In the genomic region with DNA sequence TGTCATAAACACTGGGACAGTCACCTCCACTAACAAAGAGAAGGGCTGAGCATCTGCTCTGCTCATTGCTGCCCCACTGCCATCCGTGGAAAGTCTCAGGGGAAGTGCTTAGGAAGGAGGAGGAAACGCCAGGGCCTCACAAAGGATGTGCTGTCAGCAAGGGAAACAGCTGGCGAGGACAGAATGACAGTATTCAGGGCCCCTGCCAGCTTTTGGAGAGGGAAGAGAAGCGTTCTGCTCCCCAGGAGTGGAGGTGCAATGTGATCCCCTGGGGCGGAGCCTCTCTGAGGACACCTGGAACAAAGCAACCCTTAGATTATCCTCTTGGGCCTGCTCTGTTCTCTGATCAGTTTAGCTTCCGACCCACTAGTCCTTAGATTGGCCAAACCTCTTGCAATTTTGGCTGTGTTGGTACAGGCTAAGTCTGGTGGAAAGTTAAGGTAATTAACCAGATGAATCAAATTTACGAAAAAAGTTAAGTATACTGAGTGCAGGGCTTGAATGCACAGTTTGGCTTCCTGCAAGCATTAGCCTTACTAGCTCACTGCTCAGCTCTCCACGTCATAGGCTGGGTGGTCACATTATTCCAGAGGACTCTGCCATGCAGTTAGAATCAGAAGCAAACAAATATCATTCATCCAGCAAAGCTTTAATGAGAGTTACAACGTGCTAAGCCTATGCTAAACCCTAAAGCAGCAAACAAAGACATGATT, we compare ENCODE assay signal across 15 cellular contexts.
DNase-seq lines count a peak whose midpoint lies in the region; ATAC-seq, FAIRE-seq and TF ChIP-seq lines count a peak whose summit lies in the region.
"Had no signal": no experiment of that assay in that cellular context is flagged by ENCODE, and none has a peak within 500 bp of the region (broad histone marks: within the 10 kb centered on the region; RNA-seq: fewer than 3 reads in every experiment).

No MANE protein-coding gene starts in this region.

- FAIRE-seq in kidney (lab: Jason Lieb, UNC) (no peak), H54 (lab: Jason Lieb, UNC) (no peak)

- no peaks in the 10 kb centered on the region for H3K36me3 Mint-ChIP-seq in activated T-cell treated with anti-CD3 and anti-CD28 coated beads, Interleukin-2, amount 50 U/mL, for 72 hours (ENCODE audit: insufficient read depth in 2 of 2)
- no peaks in the 10 kb centered on the region for H3K36me3 Mint-ChIP-seq in mesothelial cell of epicardium
- H3K36me3 Mint-ChIP-seq: immature natural killer cell; naive thymus-derived CD8-positive, alpha-beta T cell had no signal

- H3K9me3 ChIP-seq in left lung, result no peaks in the 10 kb centered on the region
- H3K9me3 ChIP-seq in kidney (ENCODE audit: control insufficient read depth in 1 of 2, low read length in 2 of 2), result no peaks in the 10 kb centered on the region

- no peak for TF ChIP-seq POLR2A in H54 (IDR thresholded peaks at IDR 0.05; ENCODE audit: low read depth, low read length)

- intact Hi-C loops in left lung (cut with DNase I) (no loop called here), kidney (cut with DNase I) (no loop called here)

- no peaks in the 10 kb centered on the region for H3K36me3 ChIP-seq in left lung
- H3K36me3 ChIP-seq in kidney (ENCODE audit: control insufficient read depth in 1 of 2, insufficient read depth in 2 of 2, low read length in 2 of 2), result no peaks in the 10 kb centered on the region

- peaks cover 0 to 1% of the 10 kb centered on the region in 2 donors for H3K9me3 Mint-ChIP-seq in activated T-cell treated with anti-CD3 and anti-CD28 coated beads, Interleukin-2, amount 50 U/mL, for 72 hours
- H3K9me3 Mint-ChIP-seq in mesothelial cell of epicardium, result peaks cover 16% of the 10 kb centered on the region
- H3K9me3 Mint-ChIP-seq: activated B cell treated with CpG ODN at 0.5 μM for 24 hours; immature natural killer cell; naive thymus-derived CD8-positive, alpha-beta T cell had no signal

- TF ChIP-seq CTCF in left lung (IDR thresholded peaks at IDR 0.05) (no peak), kidney (IDR thresholded peaks at IDR 0.05; ENCODE audit: borderline replicate concordance, extremely low read depth, insufficient read depth) (no peak), mesothelial cell of epicardium (IDR thresholded peaks at IDR 0.05; ENCODE audit: unreplicated experiment) (no peak)

- H3K27me3 ChIP-seq in left lung, result no peaks in the 10 kb centered on the region

- no peaks in the 10 kb centered on the region for H3K4me1 Mint-ChIP-seq in activated T-cell treated with anti-CD3 and anti-CD28 coated beads, Interleukin-2, amount 50 U/mL, for 72 hours (ENCODE audit: low read depth)
- H3K4me1 Mint-ChIP-seq in mesothelial cell of epicardium, result no peaks in the 10 kb centered on the region
- H3K4me1 Mint-ChIP-seq: activated B cell treated with CpG ODN at 0.5 μM for 24 hours; immature natural killer cell; naive thymus-derived CD8-positive, alpha-beta T cell had no signal

- H3K27ac Mint-ChIP-seq in activated T-cell treated with anti-CD3 and anti-CD28 coated beads, Interleukin-2, amount 50 U/mL, for 72 hours, result no peak overlapping the region
- no peak overlapping the region for H3K27ac Mint-ChIP-seq in mesothelial cell of epicardium
- H3K27ac Mint-ChIP-seq: activated B cell treated with CpG ODN at 0.5 μM for 24 hours; immature natural killer cell; naive thymus-derived CD8-positive, alpha-beta T cell had no signal

- H3K4me1 ChIP-seq in left lung, result no peaks in the 10 kb centered on the region
- H3K4me1 ChIP-seq in kidney (ENCODE audit: control insufficient read depth in 1 of 2, insufficient read depth in 1 of 2, low read depth in 1 of 2, low read length in 2 of 2), result no peaks in the 10 kb centered on the region

- H3K4me3 Mint-ChIP-seq in activated T-cell treated with anti-CD3 and anti-CD28 coated beads, Interleukin-2, amount 50 U/mL, for 72 hours, result no peak overlapping the region
- no peak overlapping the region for H3K4me3 Mint-ChIP-seq in mesothelial cell of epicardium
- H3K4me3 Mint-ChIP-seq: activated B cell treated with CpG ODN at 0.5 μM for 24 hours; immature natural killer cell; naive thymus-derived CD8-positive, alpha-beta T cell had no signal

- H3K4me3 ChIP-seq in left lung, result no peak overlapping the region
- H3K4me3 ChIP-seq in kidney (ENCODE audit: low read length in 2 of 2), result no peak overlapping the region
- H3K4me3 ChIP-seq: smooth muscle cell had no signal

- H3K9ac ChIP-seq in kidney (ENCODE audit: low read length in 2 of 2), result no peak overlapping the region

- no peak overlapping the region for H3K27ac ChIP-seq in left lung
- no peak overlapping the region for H3K27ac ChIP-seq in kidney (ENCODE audit: low read depth in 2 of 2, low read length in 2 of 2)
- H3K27ac ChIP-seq: HL-60 had no signal

- peaks cover 27% of the 10 kb centered on the region for H3K27me3 Mint-ChIP-seq in activated T-cell treated with anti-CD3 and anti-CD28 coated beads, Interleukin-2, amount 50 U/mL, for 72 hours (ENCODE audit: low read depth)
- no peaks in the 10 kb centered on the region for H3K27me3 Mint-ChIP-seq in mesothelial cell of epicardium (ENCODE audit: low read depth)

- DNase-seq in DMS 273 treated with DMSO at 0.1 percent for 48 hours (lab: John Stamatoyannopoulos, UW) (peak; percentile 86), NCI-H2107 (lab: John Stamatoyannopoulos, UW) (peak; percentile 69), UCSD-AML1 (lab: John Stamatoyannopoulos, UW; ENCODE audit: unreplicated experiment) (peak; percentile 70), left lung (no peak), kidney (no peak), H54 (ENCODE audit: insufficient read length, low spot score) (no peak), mesothelial cell of epicardium (ENCODE audit: low spot score in 2 of 2, unreplicated experiment in 2 of 2) (no peak)
- DNase-seq in activated T-cell treated with anti-CD3 and anti-CD28 coated beads, Interleukin-2, amount 50 U/mL, for 72 hours, result no peak
- DNase-seq: activated B cell treated with CpG ODN at 0.5 μM for 24 hours; activated T-cell treated with anti-CD3 and anti-CD28 coated beads, Interleukin-2, amount 50 U/mL, for 1 hour; immature natural killer cell; MV-4-11; naive thymus-derived CD8-positive, alpha-beta T cell had no signal

- peak; percentile 17 for ATAC-seq in left lung
- no peak for ATAC-seq in activated T-cell treated with anti-CD3 and anti-CD28 coated beads, Interleukin-2, amount 50 U/mL, for 72 hours (replicated peaks in 1 of 2)
- ATAC-seq: naive thymus-derived CD8-positive, alpha-beta T cell had no signal

Comparison
In these comparisons a context has a peak if more than half of its experiments do, and no peak if none do; other contexts are left out.
1. DNase-seq: peak in DMS 273 treated with DMSO at 0.1 percent for 48 hours (single experiment), NCI-H2107 (single experiment) and UCSD-AML1 (single experiment); none in left lung (0 of 2), kidney (single experiment), H54 (single experiment), activated T-cell treated with anti-CD3 and anti-CD28 coated beads, Interleukin-2, amount 50 U/mL, for 72 hours (0 of 2) and mesothelial cell of epicardium (0 of 2).